ENCODE assay signal across 27 cellular contexts in the genomic region with DNA sequence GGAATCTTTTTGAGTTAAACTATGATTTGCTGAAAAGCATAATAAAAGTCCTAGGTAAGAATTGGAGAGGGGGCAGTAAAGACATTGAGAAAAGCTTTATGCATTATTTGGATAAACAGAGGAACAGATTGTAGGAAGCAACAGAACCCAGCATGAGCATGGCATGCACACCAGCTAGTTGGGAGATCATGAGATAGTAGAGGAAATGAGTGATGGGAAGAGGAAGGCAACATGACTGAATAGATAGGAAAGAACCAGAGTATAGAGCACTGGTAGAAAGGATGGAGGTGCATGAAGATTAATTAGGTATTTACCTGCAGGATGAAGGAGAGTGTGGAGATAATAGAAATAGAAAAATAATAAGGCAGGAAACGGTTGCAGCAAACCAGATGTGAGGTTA.
"Had no signal": no experiment of that assay in that cellular context is flagged by ENCODE, and none has a peak within 500 bp of the region (broad histone marks: within the 10 kb centered on the region; RNA-seq: fewer than 3 reads in every experiment).

No MANE protein-coding gene starts in this region.

- H3K9me3 ChIP-seq: stomach, suprapubic skin, testis, thoracic aorta, thyroid gland, tibial artery, tibial nerve, transverse colon, upper lobe of left lung, upper lobe of right lung, uterus, vagina had no signal

- H3K4me3 ChIP-seq: stomach, suprapubic skin, testis, thoracic aorta, thyroid gland, tibial artery, tibial nerve, transverse colon, upper lobe of left lung, upper lobe of right lung, uterus, vagina had no signal

- H3K27me3 ChIP-seq: stomach, suprapubic skin, testis, thyroid gland, tibial artery, tibial nerve, transverse colon, upper lobe of left lung, upper lobe of right lung, uterus, vagina had no signal

- ATAC-seq: stimulated activated effector memory CD8-positive, alpha-beta T cell treated with anti-CD3 and anti-CD28 coated beads, Interleukin-12 subunit alpha, Interleukin-12 subunit beta, amount 100 ng/mL, for 72 hours; stimulated activated memory B cell treated with anti-CD40 and anti-IgM and Interleukin-4, amounts not matched to agents 10 μg/mL and 1 μg/mL and 100 μg/mL, for 72 hours; stimulated activated naive B cell treated with anti-CD40 and anti-IgM and Interleukin-4, amounts not matched to agents 10 μg/mL and 1 μg/mL and 100 μg/mL, for 72 hours; stimulated activated naive CD8-positive, alpha-beta T cell treated with anti-CD3 and anti-CD28 coated beads, Interleukin-15, amount 100 ng/mL, for 72 hours; stimulated activated naive CD8-positive, alpha-beta T cell treated with anti-CD3 and anti-CD28 coated beads, Interleukin-15, Interleukin-2, amounts not matched to agents 100 U/mL and 50 U/mL, for 24 hours; upper lobe of right lung had no signal

- H3K4me1 ChIP-seq: stomach, suprapubic skin, testis, thyroid gland, tibial artery, tibial nerve, transverse colon, upper lobe of left lung, upper lobe of right lung, uterus, vagina had no signal

- FAIRE-seq: urothelium cell line had no signal

- DNase-seq: stimulated activated CD4-positive, alpha-beta T cell treated with anti-CD3 and anti-CD28 coated beads, Interleukin-2, amount 100 ng/mL, for 48 hours; stimulated activated CD4-positive, alpha-beta T cell treated with anti-CD3 and anti-CD28 coated beads, Interleukin-4, amount 100 ng/mL, for 1 hour; stimulated activated CD4-positive, alpha-beta T cell treated with anti-CD3 and anti-CD28 coated beads, Interleukin-4, amount 100 ng/mL, for 24 hours; stimulated activated CD4-positive, alpha-beta T cell treated with anti-CD3 and anti-CD28 coated beads, Interleukin-4, amount 100 ng/mL, for 4 hours; stimulated activated CD8-positive, alpha-beta memory T cell treated with anti-CD3 and anti-CD28 coated beads, Interleukin-4, amount 100 ng/mL, for 48 hours; stimulated activated naive B cell treated with anti-CD40 and anti-IgM and Interleukin-4, amounts not matched to agents 10 μg/mL and 1 μg/mL and 100 μg/mL, for 72 hours; stimulated activated naive CD4-positive, alpha-beta T cell; stimulated activated naive CD4-positive, alpha-beta T cell treated with Interleukin-2 at 50 U/mL for 16 hours; stimulated activated naive CD8-positive, alpha-beta T cell treated with anti-CD3 and anti-CD28 coated beads, Interleukin-15, amount 100 ng/mL, for 72 hours; stimulated activated naive CD8-positive, alpha-beta T cell treated with anti-CD3 and anti-CD28 coated beads, Interleukin-15, Interleukin-2, amounts not matched to agents 100 U/mL and 50 U/mL, for 24 hours; stomach; substantia nigra; testis; thyroid gland; tibial artery; transverse colon; trophoblast cell; upper lobe of left lung; upper lobe of right lung; uterus had no signal

- H3K27ac ChIP-seq: stomach, suprapubic skin, testis, thoracic aorta, thyroid gland, tibial artery, tibial nerve, transverse colon, upper lobe of left lung, upper lobe of right lung, uterus, vagina had no signal

- H3K36me3 ChIP-seq: stomach, suprapubic skin, thoracic aorta, thyroid gland, tibial artery, tibial nerve, transverse colon, upper lobe of left lung, upper lobe of right lung, uterus, vagina had no signal
